ENCODE assay signal across 12 cellular contexts in genomic region chr17:46195939-46196338, GRCh38. TPM values are rescaled to one million over a fixed set of nuclear protein-coding genes. Genes with fewer than 3 reads are reported as not detected.
DNase-seq lines count a peak whose midpoint lies in the region; ATAC-seq lines count a peak whose summit lies in the region.
"Had no signal": no experiment of that assay in that cellular context is flagged by ENCODE, and none has a peak within 500 bp of the region (broad histone marks: within the 10 kb centered on the region; RNA-seq: fewer than 3 reads in every experiment).

No MANE protein-coding gene starts in this region.

- peaks cover 11 to 28% (median 17%) of the 10 kb centered on the region in 3 donors for H3K4me1 Mint-ChIP-seq in IgD-negative memory B cell
- peaks cover 36% of the 10 kb centered on the region for H3K4me1 Mint-ChIP-seq in activated T-helper 17 cell treated with anti-CD3 and anti-CD28 coated beads, Interleukin-2, amount 50 U/mL, for 72 hours

- H3K36me3 Mint-ChIP-seq in IgD-negative memory B cell: peaks cover 1% of the 10 kb centered on the region
- H3K36me3 Mint-ChIP-seq in activated T-helper 17 cell treated with anti-CD3 and anti-CD28 coated beads, Interleukin-2, amount 50 U/mL, for 72 hours (ENCODE audit: low read depth): peaks cover 22% of the 10 kb centered on the region

- ATAC-seq in activated T-helper 17 cell treated with anti-CD3 and anti-CD28 coated beads, Interleukin-2, amount 50 U/mL, for 72 hours (replicated peaks): no peak
- ATAC-seq in HG03280 (IDR thresholded peaks at IDR 0.05; ENCODE audit: unreplicated experiment): no peak
- ATAC-seq in esophagus mucosa: no peak

- no peaks in the 10 kb centered on the region for H3K27me3 Mint-ChIP-seq in IgD-negative memory B cell
- H3K27me3 Mint-ChIP-seq in activated T-helper 17 cell treated with anti-CD3 and anti-CD28 coated beads, Interleukin-2, amount 50 U/mL, for 72 hours: no peaks in the 10 kb centered on the region

- H3K9me3 Mint-ChIP-seq in IgD-negative memory B cell: no peaks in the 10 kb centered on the region
- H3K9me3 Mint-ChIP-seq in activated T-helper 17 cell treated with anti-CD3 and anti-CD28 coated beads, Interleukin-2, amount 50 U/mL, for 72 hours: no peaks in the 10 kb centered on the region

- DNase-seq in Caki2 (ENCODE audit: low read depth) (peak; percentile 64), kidney glomerular epithelial cell (lab: John Stamatoyannopoulos, UW) (peak; percentile 79), dedifferentiated amniotic fluid mesenchymal stem cell (ENCODE audit: extremely low spot score) (no peak), LoVo (ENCODE audit: low spot score) (no peak)
- DNase-seq: C1 segment of cervical spinal cord; MM.1S; sigmoid colon; stimulated activated CD4-positive, alpha-beta T cell treated with anti-CD3 and anti-CD28 coated beads, Interleukin-4, amount 100 ng/mL, for 1 hour had no signal

- in situ Hi-C loops in Caki2 (cut with HindIII; ENCODE audit: low pct_unique_long_range_greater_than_20kb, low sequenced_read_pairs): no loop called here

- H3K27ac Mint-ChIP-seq in IgD-negative memory B cell: peak overlapping the region in 2 of 3 donors; percentile 61 to 67
- H3K27ac Mint-ChIP-seq in activated T-helper 17 cell treated with anti-CD3 and anti-CD28 coated beads, Interleukin-2, amount 50 U/mL, for 72 hours: peak overlapping the region; percentile 33

- peak overlapping the region in 1 of 4 donors; percentile 50 for H3K4me3 Mint-ChIP-seq in IgD-negative memory B cell
- peak overlapping the region; percentile 94 for H3K4me3 Mint-ChIP-seq in activated T-helper 17 cell treated with anti-CD3 and anti-CD28 coated beads, Interleukin-2, amount 50 U/mL, for 72 hours

RNA-seq across cellular contexts. Expression of gene KANSL1, which starts 2.7 kb away (rescaled TPM):
- 32.8 and 35.6 TPM in 2 replicates for total RNA-seq in Caki2 (2014; rRNA removed; shearing (Covaris generic); ENCODE audit: low replicate concordance)
- polyA plus RNA-seq in IgD-negative memory B cell: 16.4 TPM
- 100 to 1,000 TPM in 1 of 2 donors, 10 to 100 TPM in 1; 83.6 to 170 TPM for total RNA-seq in activated T-helper 17 cell treated with anti-CD3 and anti-CD28 coated beads, Interleukin-2, amount 50 U/mL, for 72 hours
- total RNA-seq in esophagus mucosa: 56.2 TPM

Comparison
In these comparisons a context has a peak if more than half of its experiments do, and no peak if none do; other contexts are left out.
1. DNase-seq: peak in Caki2 (single experiment) and kidney glomerular epithelial cell (single experiment); none in dedifferentiated amniotic fluid mesenchymal stem cell (single experiment) and LoVo (single experiment).